ENCODE assay signal across 6 cellular contexts in the genomic region with DNA sequence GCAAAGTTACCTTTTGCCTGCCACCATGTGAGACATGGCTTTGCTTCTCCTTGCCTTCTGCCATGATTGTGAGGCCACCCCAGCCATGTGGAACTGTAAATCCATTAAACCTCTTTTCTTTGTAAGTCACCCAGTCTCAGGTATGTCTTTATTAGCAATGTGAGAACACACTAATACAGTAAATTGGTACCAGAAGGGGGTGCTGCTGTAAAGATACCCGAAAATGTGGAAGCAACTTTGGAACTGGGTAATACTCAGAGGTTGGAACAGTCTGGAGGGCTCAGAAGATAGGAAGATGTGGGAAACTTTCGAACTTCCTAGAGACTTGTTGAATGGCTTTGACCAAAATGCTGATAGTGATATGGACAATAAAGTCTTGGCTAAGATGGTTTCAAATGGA.
DNase-seq lines count a peak whose midpoint lies in the region; TF ChIP-seq lines count a peak whose summit lies in the region.
"Not testable (repeated sequence)": the region's sequence is repeated elsewhere in the genome, so short reads cannot be mapped to it uniquely, and the experiment has no call there.

No MANE protein-coding gene starts in this region.

- H3K56ac ChIP-seq in H9 (ENCODE audit: insufficient read length, low read depth, low read length); mesendoderm (ENCODE audit: low read length): not testable (repeated sequence)

- not testable (repeated sequence) for H3K18ac ChIP-seq in H9 (ENCODE audit: insufficient read length, low read depth, low read length); mesendoderm (ENCODE audit: low read length)

- not testable (repeated sequence) for DNase-seq in H9, endodermal cell
- DNase-seq in Karpas-422 (peak; percentile 58), RPMI8226 (peak; percentile 13), mesendoderm (peak; percentile 13)

- TF ChIP-seq CTCF in DOHH2 (IDR thresholded peaks at IDR 0.05; ENCODE audit: low read depth, low read length, poor library complexity, severe bottlenecking) (peak; percentile 23), H9 (conservative IDR thresholded peaks at IDR 0.05) (peak; percentile 37; the same call in 2 of the 3 replicates), endodermal cell (conservative IDR thresholded peaks at IDR 0.05) (peak; percentile 46)

- not testable (repeated sequence) for H3F3A ChIP-seq in DOHH2 (ENCODE audit: control insufficient read depth, insufficient read depth)

- H4K20me1 ChIP-seq in DOHH2 (ENCODE audit: control insufficient read depth, insufficient read depth, low read depth, low read length); H9 (ENCODE audit: control insufficient read depth, insufficient read depth, insufficient read length); Karpas-422 (ENCODE audit: insufficient read depth, low read depth, low read length): not testable (repeated sequence)

- H3K9me2 ChIP-seq in DOHH2 (replicated peaks; ENCODE audit: control insufficient read depth, low read length); Karpas-422 (replicated peaks; ENCODE audit: insufficient read depth, low read length): not testable (repeated sequence)

- H2BK12ac ChIP-seq in H9 (ENCODE audit: insufficient read length, low read depth, low read length) = not testable (repeated sequence)

- no CpG with 5 or more reads among the region's 2 CpGs for WGBS in H9 (ENCODE audit: extremely low coverage, insufficient read length, low lambda C conversion rate)
- 82 to 92% methylated on average over 2 of the region's 2 CpGs for WGBS in endodermal cell (ENCODE audit: insufficient coverage in 1 of 2, insufficient read length in 1 of 2), 2 experiments
- WGBS in mesendoderm (ENCODE audit: extremely low coverage, insufficient coverage, low lambda C conversion rate) = no CpG with 5 or more reads among the region's 2 CpGs

- not testable (repeated sequence) for H3K36me3 ChIP-seq in DOHH2 (ENCODE audit: control insufficient read depth, low read length); Karpas-422 (ENCODE audit: insufficient read depth, low read length); endodermal cell (ENCODE audit: control insufficient read depth, insufficient read depth, low read length); mesendoderm (ENCODE audit: control insufficient read depth, insufficient read depth, low read length)

- H3T11ph ChIP-seq in H9 (ENCODE audit: low read length) = not testable (repeated sequence)

- not testable (repeated sequence) for H3K14ac ChIP-seq in H9 (ENCODE audit: insufficient read depth, low read length)

- not testable (repeated sequence) for H2BK20ac ChIP-seq in H9 (ENCODE audit: low read depth, low read length, poor library complexity, severe bottlenecking)

- not testable (repeated sequence) for H3K9me3 ChIP-seq in DOHH2 (ENCODE audit: control insufficient read depth, insufficient read depth, low read length); H9 (ENCODE audit: control insufficient read depth, low read depth, low read length); Karpas-422 (ENCODE audit: low read length); endodermal cell (ENCODE audit: control insufficient read depth, low read length)

- H3K9me3 Mint-ChIP-seq in H9, endodermal cell: not testable (repeated sequence)

- H2BK5ac ChIP-seq in H9 (ENCODE audit: insufficient read length, low read length); mesendoderm (ENCODE audit: low read length): not testable (repeated sequence)

- H4K5ac ChIP-seq in H9 (ENCODE audit: insufficient read length, low read depth, low read length); mesendoderm (ENCODE audit: low read length): not testable (repeated sequence)

- H3K9ac ChIP-seq in H9 (ENCODE audit: extremely low read depth, insufficient read length, low read length); Karpas-422 (ENCODE audit: low read length); endodermal cell (ENCODE audit: extremely low read depth, low read length, poor library complexity, severe bottlenecking); mesendoderm (ENCODE audit: low read length): not testable (repeated sequence)

- H3K27me3 ChIP-seq in DOHH2 (ENCODE audit: control insufficient read depth, low read length); H9 (ENCODE audit: insufficient read depth, low read length); Karpas-422 (ENCODE audit: low read length); endodermal cell (ENCODE audit: control insufficient read depth, insufficient read depth, low read length, poor library complexity, severe bottlenecking); mesendoderm (ENCODE audit: insufficient read depth, low read length, poor library complexity): not testable (repeated sequence)

- not testable (repeated sequence) for H2BK15ac ChIP-seq in H9 (ENCODE audit: low read depth, low read length); mesendoderm (replicated peaks; ENCODE audit: low read depth)

- H3K27me3 Mint-ChIP-seq in H9 (ENCODE audit: low read depth) = not testable (repeated sequence)
- H3K27me3 Mint-ChIP-seq in endodermal cell (ENCODE audit: insufficient read depth) = peaks cover 14% of the 10 kb centered on the region

- H4K8ac ChIP-seq in H9 (replicated peaks; ENCODE audit: insufficient read length, low read depth, low read length); mesendoderm (ENCODE audit: low read depth, low read length): not testable (repeated sequence)

- not testable (repeated sequence) for H3K27ac ChIP-seq in DOHH2 (ENCODE audit: low read depth, low read length); H9 (ENCODE audit: insufficient read length, low read depth, low read length); Karpas-422 (ENCODE audit: low read length); endodermal cell (ENCODE audit: low read depth, low read length); mesendoderm (ENCODE audit: low read depth, low read length)

- H3K36me3 Mint-ChIP-seq in H9 (ENCODE audit: insufficient read depth in 1 of 3, low read depth in 3 of 3); endodermal cell (ENCODE audit: low read depth): not testable (repeated sequence)

- not testable (repeated sequence) for H3K4me3 Mint-ChIP-seq in H9, endodermal cell

- not testable (repeated sequence) for H3K4me1 Mint-ChIP-seq in H9, endodermal cell

- H3K23me2 ChIP-seq in H9 (ENCODE audit: insufficient read length, low read depth, low read length, poor library complexity, severe bottlenecking) = not testable (repeated sequence)

- H3K27ac Mint-ChIP-seq in H9, endodermal cell: not testable (repeated sequence)

- H2AK5ac ChIP-seq in H9 (ENCODE audit: insufficient read length, low read length); mesendoderm (ENCODE audit: low read length): not testable (repeated sequence)

- not testable (repeated sequence) for H3K4me1 ChIP-seq in DOHH2 (ENCODE audit: control insufficient read depth, low read length); H9 (ENCODE audit: insufficient read depth, low read length); Karpas-422 (ENCODE audit: low read length); endodermal cell (ENCODE audit: control insufficient read depth, insufficient read depth, low read length); mesendoderm (ENCODE audit: control insufficient read depth, low read depth, low read length)

- not testable (repeated sequence) for H2BK120ac ChIP-seq in H9 (ENCODE audit: low read depth, low read length, poor library complexity, severe bottlenecking); mesendoderm (ENCODE audit: low read depth, low read length)

- not testable (repeated sequence) for H3K4me3 ChIP-seq in DOHH2 (ENCODE audit: low read length); Karpas-422 (ENCODE audit: low read length); endodermal cell (ENCODE audit: low read length); mesendoderm (ENCODE audit: low read length)

- not testable (repeated sequence) for H3K4ac ChIP-seq in H9 (ENCODE audit: low read depth, low read length); mesendoderm (ENCODE audit: low read depth, low read length)

- not testable (repeated sequence) for H4K91ac ChIP-seq in H9 (ENCODE audit: insufficient read length, low read depth, low read length)

- not testable (repeated sequence) for H3K4me2 ChIP-seq in DOHH2 (ENCODE audit: low read length); H9 (ENCODE audit: insufficient read depth, insufficient read length, low read length); Karpas-422 (ENCODE audit: low read depth, low read length, poor library complexity, severe bottlenecking); mesendoderm (ENCODE audit: low read length)

- not testable (repeated sequence) for H3K79me1 ChIP-seq in H9 (ENCODE audit: insufficient read depth, low read depth, low read length, poor library complexity, severe bottlenecking); mesendoderm (ENCODE audit: low read length)

- not testable (repeated sequence) for H3K23ac ChIP-seq in H9 (ENCODE audit: insufficient read length, low read depth, low read length); mesendoderm (ENCODE audit: low read length)

- H3K79me2 ChIP-seq in DOHH2 (ENCODE audit: control insufficient read depth, low read length); H9 (ENCODE audit: insufficient read depth, low read length); Karpas-422 (ENCODE audit: low read length); mesendoderm (ENCODE audit: control insufficient read depth, insufficient read depth, low read length): not testable (repeated sequence)

- not testable (repeated sequence) for H2AFZ ChIP-seq in H9 (ENCODE audit: low read length); Karpas-422 (ENCODE audit: low read length)
